8 cellular contexts compared by ENCODE assay signal in the genomic region with DNA sequence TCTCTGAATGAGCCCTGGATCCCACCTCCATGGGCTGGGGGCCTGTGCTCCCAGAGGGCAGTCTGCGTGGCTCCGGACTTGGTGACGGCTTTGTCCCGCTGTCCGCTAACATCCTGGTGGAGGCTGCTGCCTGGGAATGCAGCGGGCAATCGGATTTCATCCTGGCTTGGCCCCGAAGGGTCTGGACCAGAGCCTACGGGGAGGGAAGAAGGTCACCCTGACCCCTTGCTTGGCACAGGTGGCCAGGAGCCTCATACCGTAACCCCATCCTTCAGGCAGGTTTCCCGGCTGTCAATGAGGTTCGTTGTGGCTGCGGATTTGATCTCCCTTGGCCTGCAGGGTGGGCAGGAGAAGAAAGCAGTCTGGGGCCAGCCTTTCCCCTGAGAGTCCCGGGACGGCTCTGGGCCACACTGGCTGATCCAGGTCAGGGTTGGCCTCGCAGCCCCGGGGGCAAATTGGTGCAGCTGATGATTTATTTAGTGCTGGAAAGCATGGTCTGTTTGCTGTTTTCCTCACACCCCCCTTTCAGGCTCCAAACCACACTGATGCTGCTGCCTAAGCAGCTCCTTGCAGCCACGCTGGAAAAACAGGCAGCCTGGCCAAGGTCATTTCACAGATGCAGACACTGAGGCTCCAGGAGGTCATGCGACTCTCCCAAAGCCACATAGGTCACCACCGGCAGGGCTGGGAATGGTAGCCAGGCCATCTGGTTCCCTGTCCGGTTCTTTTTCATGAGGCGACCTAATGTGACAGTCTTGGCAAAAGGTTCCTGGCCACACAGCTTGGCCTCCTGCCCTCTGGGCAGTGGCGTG. TPM values are rescaled to one million over a fixed set of nuclear protein-coding genes. Genes with fewer than 3 reads are reported as not detected.
DNase-seq lines count a peak whose midpoint lies in the region; ATAC-seq and TF ChIP-seq lines count a peak whose summit lies in the region.

No MANE protein-coding gene starts in this region.

- WGBS in mesenchymal stem cell: 85% methylated on average over 19 of the region's 23 CpGs
- WGBS in thyroid gland, 2 donors: 60 to 63% methylated on average over 20 to 22 of the region's 23 CpGs

- H3K4ac ChIP-seq in mesenchymal stem cell (ENCODE audit: low read depth in 1 of 2, low read length in 2 of 2): no peak overlapping the region

- no peak overlapping the region for H2AFZ ChIP-seq in mesenchymal stem cell (ENCODE audit: low read depth, low read length)

- no peak overlapping the region for H3K14ac ChIP-seq in mesenchymal stem cell (ENCODE audit: low read length in 2 of 2)

- H3K4me2 ChIP-seq in mesenchymal stem cell (ENCODE audit: low read length, poor library complexity, severe bottlenecking): no peak overlapping the region

- no peak overlapping the region for H3K9ac ChIP-seq in mesenchymal stem cell (ENCODE audit: low read length)

- H3K4me3 ChIP-seq in dorsolateral prefrontal cortex (no peak overlapping the region), mesenchymal stem cell (ENCODE audit: insufficient read depth in 1 of 2, low read depth in 1 of 2, low read length in 2 of 2) (peak overlapping the region in 1 of 2 experiments; percentile 3), thyroid gland (replicated peaks in 1 of 3) (no peak overlapping the region), left lung (no peak overlapping the region)

- H2BK120ac ChIP-seq in mesenchymal stem cell (ENCODE audit: low read depth, low read length): no peak overlapping the region

- H3K9me3 ChIP-seq in mesenchymal stem cell (ENCODE audit: control insufficient read depth, low read length): no peaks in the 10 kb centered on the region
- no peaks in the 10 kb centered on the region for H3K9me3 ChIP-seq in thyroid gland
- no peaks in the 10 kb centered on the region for H3K9me3 ChIP-seq in left lung

- H3K23ac ChIP-seq in mesenchymal stem cell (ENCODE audit: low read length in 2 of 2): peak overlapping the region in 1 of 2 experiments; percentile 29

- DNase-seq in NCI-H2196 treated with DMSO at 0.1 percent for 48 hours (lab: John Stamatoyannopoulos, UW; ENCODE audit: unreplicated experiment) (peak; percentile 17), dorsolateral prefrontal cortex (peak in 1 of 10 donors; percentile 83), mesenchymal stem cell (no peak), thyroid gland (peak; percentile 67 to 74), GM03348 (ENCODE audit: low spot score) (no peak), left lung (no peak)

- H3K27ac ChIP-seq in dorsolateral prefrontal cortex (peak overlapping the region in 47 of 59 donors; percentile 6 to 78 (median 51)), mesenchymal stem cell (ENCODE audit: low read length, poor library complexity, severe bottlenecking) (no peak overlapping the region), thyroid gland (peak overlapping the region in 2 of 3 donors; percentile 8 to 63), left lung (no peak overlapping the region)

- H3K36me3 ChIP-seq in mesenchymal stem cell (ENCODE audit: control insufficient read depth in 1 of 2, insufficient read depth in 2 of 2, low read depth in 1 of 2, low read length in 2 of 2) (peaks cover 0 to 9% of the 10 kb centered on the region in 2 experiments), thyroid gland (no peaks in the 10 kb centered on the region), left lung (no peaks in the 10 kb centered on the region)

- H2AK5ac ChIP-seq in mesenchymal stem cell (ENCODE audit: low read length, severe bottlenecking): no peak overlapping the region

- TF ChIP-seq CTCF in dorsolateral prefrontal cortex (IDR thresholded peaks at IDR 0.05 in 54 of 56, conservative IDR thresholded peaks at IDR 0.05 in 2 of 56; ENCODE audit: low read depth in 1 of 56, partially characterized antibody in 56 of 56): no peak
- no peak for TF ChIP-seq CTCF in thyroid gland (IDR thresholded peaks at IDR 0.05)
- no peak for TF ChIP-seq CTCF in left lung (IDR thresholded peaks at IDR 0.05)

- intact Hi-C loops in dorsolateral prefrontal cortex (cut with DNase I): no loop called here
- intact Hi-C loops in thyroid gland (cut with DNase I): no loop called here
- intact Hi-C loops in left lung (cut with DNase I): no loop called here

- H3K4me1 ChIP-seq in mesenchymal stem cell (ENCODE audit: control insufficient read depth, insufficient read depth, low read depth, low read length): peaks cover 32% of the 10 kb centered on the region
- peaks cover 50 to 51% of the 10 kb centered on the region in 2 donors for H3K4me1 ChIP-seq in thyroid gland
- peaks cover 7 to 23% of the 10 kb centered on the region in 2 donors for H3K4me1 ChIP-seq in left lung

- peaks cover 74% of the 10 kb centered on the region for H3K79me1 ChIP-seq in mesenchymal stem cell (replicated peaks; ENCODE audit: low read length, poor library complexity, severe bottlenecking)

- H4K91ac ChIP-seq in mesenchymal stem cell (ENCODE audit: low read length): peak overlapping the region; percentile 25

- no peak overlapping the region for H2BK5ac ChIP-seq in mesenchymal stem cell (ENCODE audit: low read depth, low read length, poor library complexity, severe bottlenecking)

- no peak overlapping the region for H3K18ac ChIP-seq in mesenchymal stem cell (ENCODE audit: low read depth in 1 of 2, low read length in 2 of 2)

- H2BK15ac ChIP-seq in mesenchymal stem cell (ENCODE audit: low read depth, poor library complexity, severe bottlenecking): no peak overlapping the region

- H3K27me3 ChIP-seq in dorsolateral prefrontal cortex (no peaks in the 10 kb centered on the region), mesenchymal stem cell (ENCODE audit: control insufficient read depth in 1 of 2, insufficient read depth in 1 of 2, low read length in 2 of 2) (peaks cover 0 to 3% of the 10 kb centered on the region in 2 experiments), thyroid gland (no peaks in the 10 kb centered on the region), left lung (no peaks in the 10 kb centered on the region)

- peak overlapping the region; percentile 21 for H4K8ac ChIP-seq in mesenchymal stem cell (ENCODE audit: low read length)

- H2BK12ac ChIP-seq in mesenchymal stem cell (ENCODE audit: low read length in 2 of 2): no peak overlapping the region

- no peak for ATAC-seq in GM18511 (IDR thresholded peaks at IDR 0.05; ENCODE audit: unreplicated experiment)
- ATAC-seq in GM19023 (IDR thresholded peaks at IDR 0.05; ENCODE audit: unreplicated experiment): no peak
- ATAC-seq in left lung: no peak

- no peak for TF ChIP-seq POLR2A in thyroid gland (IDR thresholded peaks at IDR 0.05)

RNA-seq across cellular contexts. Expression of gene PRDM11, which starts 15.0 kb away (rescaled TPM):
- total RNA-seq in dorsolateral prefrontal cortex: 10 to 100 TPM; 18.8 to 43.2 (median 30.9) TPM
- 4.6 TPM for polyA plus RNA-seq in mesenchymal stem cell (2013, experiment 1 of 2)
- 5.2 TPM for polyA plus RNA-seq in mesenchymal stem cell (2013, experiment 2 of 2)
- total RNA-seq in thyroid gland: 10 to 100 TPM in 3 of 4 donors, 1 to 10 TPM in 1; 8.6 to 53.3 (median 31.0) TPM
- total RNA-seq in left lung: 10 to 100 TPM; 13.6 to 13.8 TPM

Comparison
In these comparisons a context has a peak if more than half of its experiments do, and no peak if none do; other contexts are left out.
1. DNase-seq: peak in NCI-H2196 treated with DMSO at 0.1 percent for 48 hours (single experiment) and thyroid gland (2 of 2); none in mesenchymal stem cell (single experiment), GM03348 (single experiment) and left lung (0 of 2).
2. H3K27ac ChIP-seq: peak in dorsolateral prefrontal cortex (47 of 59) and thyroid gland (2 of 3); none in mesenchymal stem cell (single experiment) and left lung (0 of 2).